ENCODE assay signal across 8 cellular contexts in genomic region chr22:46335201-46336118, GRCh38.
A peak's percentile ranks its signal among the peaks of the same experiment; 100 is the strongest.
DNase-seq lines count a peak whose midpoint lies in the region; ATAC-seq and TF ChIP-seq lines count a peak whose summit lies in the region.

TRMU (plus strand) TSS chr22:46335714; CDS start chr22:46335765, 51 bp downstream.

- no peaks in the 10 kb centered on the region for H3K27me3 ChIP-seq in neuron (ENCODE audit: insufficient read depth, low read length)

- no peaks in the 10 kb centered on the region for H3K9me3 ChIP-seq in neuron (ENCODE audit: low read length)

- DNase-seq in DMS 273 treated with DMSO at 0.1 percent for 48 hours (lab: John Stamatoyannopoulos, UW) (peak; percentile 26), SHP77 treated with DMSO at 0.1 percent for 48 hours (lab: John Stamatoyannopoulos, UW) (peak; percentile 59), foreskin melanocyte (peak; percentile 79), stromal cell of bone marrow (ENCODE audit: low read depth) (peak; percentile 76)
- DNase-seq in activated gamma-delta T cell treated with anti-CD3 and anti-CD28 coated beads, Interleukin-2, amount 50 U/mL, for 16 hours (ENCODE audit: low read depth) = peak; percentile 61

- peak within 1 kb of the TSS; percentile 92 for H2AFZ ChIP-seq in neuron (ENCODE audit: low read depth, low read length)

- peaks cover 9% of the 10 kb centered on the region for H3K4me1 ChIP-seq in neuron (ENCODE audit: insufficient read depth, low read length)

- no peak for TF ChIP-seq RAD21 in Ishikawa (IDR thresholded peaks at IDR 0.05; ENCODE audit: low read depth)

- TF ChIP-seq EP300 in Ishikawa (IDR thresholded peaks at IDR 0.05; ENCODE audit: borderline replicate concordance) = peak; percentile 51; the same call in 1 of the 2 replicates

- H3K36me3 ChIP-seq in neuron (ENCODE audit: insufficient read depth, low read length) = peaks cover 44% of the 10 kb centered on the region

- ATAC-seq in GM21526 (IDR thresholded peaks at IDR 0.05; ENCODE audit: low FRiP score, unreplicated experiment) = peak; percentile 64

- H3K4me3 ChIP-seq in neuron (ENCODE audit: low read length) = peak within 1 kb of the TSS; percentile 71

TF ChIP-seq in Ishikawa, 13 proteins besides CTCF, POLR2A, EP300 and RAD21:
- TF ChIP-seq CEBPB (IDR thresholded peaks at IDR 0.05) (0 out of 2 replicates have a peak, but pooled peaks have one; percentile 16), TEAD4 (IDR thresholded peaks at IDR 0.05) (peak; percentile 29; the same call in 1 of the 2 replicates), ZBTB7A (IDR thresholded peaks at IDR 0.05; ENCODE audit: low read depth) (peak; percentile 72), CREB1 (IDR thresholded peaks at IDR 0.05; ENCODE audit: low read depth) (0 out of 2 replicates have a peak, but pooled peaks have one; percentile 23), TAF1 (IDR thresholded peaks at IDR 0.05; ENCODE audit: low read depth) (peak; percentile 97), MAX (IDR thresholded peaks at IDR 0.05) (peak; percentile 91), FOXM1 (IDR thresholded peaks at IDR 0.05; ENCODE audit: borderline replicate concordance, low read depth) (no peak), EGR1 (IDR thresholded peaks at IDR 0.05) (peak; percentile 69), YY1 (IDR thresholded peaks at IDR 0.05; ENCODE audit: low read depth) (peak; percentile 55), NFIC (IDR thresholded peaks at IDR 0.05) (no peak), TCF12 (IDR thresholded peaks at IDR 0.05; ENCODE audit: low read depth) (peak; percentile 76)
- TF ChIP-seq, protein P1, sequence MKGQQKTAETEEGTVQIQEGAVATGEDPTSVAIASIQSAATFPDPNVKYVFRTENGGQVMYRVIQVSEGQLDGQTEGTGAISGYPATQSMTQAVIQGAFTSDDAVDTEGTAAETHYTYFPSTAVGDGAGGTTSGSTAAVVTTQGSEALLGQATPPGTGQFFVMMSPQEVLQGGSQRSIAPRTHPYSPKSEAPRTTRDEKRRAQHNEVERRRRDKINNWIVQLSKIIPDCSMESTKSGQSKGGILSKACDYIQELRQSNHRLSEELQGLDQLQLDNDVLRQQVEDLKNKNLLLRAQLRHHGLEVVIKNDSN (IDR thresholded peaks at IDR 0.05) = peak; percentile 62
- TF ChIP-seq, protein P2, sequence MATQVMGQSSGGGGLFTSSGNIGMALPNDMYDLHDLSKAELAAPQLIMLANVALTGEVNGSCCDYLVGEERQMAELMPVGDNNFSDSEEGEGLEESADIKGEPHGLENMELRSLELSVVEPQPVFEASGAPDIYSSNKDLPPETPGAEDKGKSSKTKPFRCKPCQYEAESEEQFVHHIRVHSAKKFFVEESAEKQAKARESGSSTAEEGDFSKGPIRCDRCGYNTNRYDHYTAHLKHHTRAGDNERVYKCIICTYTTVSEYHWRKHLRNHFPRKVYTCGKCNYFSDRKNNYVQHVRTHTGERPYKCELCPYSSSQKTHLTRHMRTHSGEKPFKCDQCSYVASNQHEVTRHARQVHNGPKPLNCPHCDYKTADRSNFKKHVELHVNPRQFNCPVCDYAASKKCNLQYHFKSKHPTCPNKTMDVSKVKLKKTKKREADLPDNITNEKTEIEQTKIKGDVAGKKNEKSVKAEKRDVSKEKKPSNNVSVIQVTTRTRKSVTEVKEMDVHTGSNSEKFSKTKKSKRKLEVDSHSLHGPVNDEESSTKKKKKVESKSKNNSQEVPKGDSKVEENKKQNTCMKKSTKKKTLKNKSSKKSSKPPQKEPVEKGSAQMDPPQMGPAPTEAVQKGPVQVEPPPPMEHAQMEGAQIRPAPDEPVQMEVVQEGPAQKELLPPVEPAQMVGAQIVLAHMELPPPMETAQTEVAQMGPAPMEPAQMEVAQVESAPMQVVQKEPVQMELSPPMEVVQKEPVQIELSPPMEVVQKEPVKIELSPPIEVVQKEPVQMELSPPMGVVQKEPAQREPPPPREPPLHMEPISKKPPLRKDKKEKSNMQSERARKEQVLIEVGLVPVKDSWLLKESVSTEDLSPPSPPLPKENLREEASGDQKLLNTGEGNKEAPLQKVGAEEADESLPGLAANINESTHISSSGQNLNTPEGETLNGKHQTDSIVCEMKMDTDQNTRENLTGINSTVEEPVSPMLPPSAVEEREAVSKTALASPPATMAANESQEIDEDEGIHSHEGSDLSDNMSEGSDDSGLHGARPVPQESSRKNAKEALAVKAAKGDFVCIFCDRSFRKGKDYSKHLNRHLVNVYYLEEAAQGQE (IDR thresholded peaks at IDR 0.05; ENCODE audit: low read depth) = 0 out of 2 replicates have a peak, but pooled peaks have one; percentile 27

Comparison
In these comparisons a context has a peak if more than half of its experiments do, and no peak if none do; other contexts are left out.
1. Peak in every context shown above with its lines: DNase-seq, ATAC-seq and H3K4me3 ChIP-seq.
2. DNase-seq: peak in every context shown above with its lines; median percentile 79 in foreskin melanocyte; 76 in stromal cell of bone marrow; 61 in activated gamma-delta T cell treated with anti-CD3 and anti-CD28 coated beads, Interleukin-2, amount 50 U/mL, for 16 hours; 59 in SHP77 treated with DMSO at 0.1 percent for 48 hours; 26 in DMS 273 treated with DMSO at 0.1 percent for 48 hours.